Comparison of ENCODE assay signal across 1 cellular context in genomic region chr11:86619428-86619827, GRCh38. TPM values are rescaled to one million over a fixed set of nuclear protein-coding genes. Genes with fewer than 3 reads are reported as not detected.
"Had no signal": no experiment of that assay in that cellular context is flagged by ENCODE, and none has a peak within 500 bp of the region (broad histone marks: within the 10 kb centered on the region; RNA-seq: fewer than 3 reads in every experiment).

No MANE protein-coding gene starts in this region.

RNA-seq across cellular contexts. Expression of gene ME3, which starts 53.0 kb away (rescaled TPM):
- total RNA-seq: SK-MEL-5 had no signal
